1 cellular context compared by ENCODE assay signal in the genomic region with DNA sequence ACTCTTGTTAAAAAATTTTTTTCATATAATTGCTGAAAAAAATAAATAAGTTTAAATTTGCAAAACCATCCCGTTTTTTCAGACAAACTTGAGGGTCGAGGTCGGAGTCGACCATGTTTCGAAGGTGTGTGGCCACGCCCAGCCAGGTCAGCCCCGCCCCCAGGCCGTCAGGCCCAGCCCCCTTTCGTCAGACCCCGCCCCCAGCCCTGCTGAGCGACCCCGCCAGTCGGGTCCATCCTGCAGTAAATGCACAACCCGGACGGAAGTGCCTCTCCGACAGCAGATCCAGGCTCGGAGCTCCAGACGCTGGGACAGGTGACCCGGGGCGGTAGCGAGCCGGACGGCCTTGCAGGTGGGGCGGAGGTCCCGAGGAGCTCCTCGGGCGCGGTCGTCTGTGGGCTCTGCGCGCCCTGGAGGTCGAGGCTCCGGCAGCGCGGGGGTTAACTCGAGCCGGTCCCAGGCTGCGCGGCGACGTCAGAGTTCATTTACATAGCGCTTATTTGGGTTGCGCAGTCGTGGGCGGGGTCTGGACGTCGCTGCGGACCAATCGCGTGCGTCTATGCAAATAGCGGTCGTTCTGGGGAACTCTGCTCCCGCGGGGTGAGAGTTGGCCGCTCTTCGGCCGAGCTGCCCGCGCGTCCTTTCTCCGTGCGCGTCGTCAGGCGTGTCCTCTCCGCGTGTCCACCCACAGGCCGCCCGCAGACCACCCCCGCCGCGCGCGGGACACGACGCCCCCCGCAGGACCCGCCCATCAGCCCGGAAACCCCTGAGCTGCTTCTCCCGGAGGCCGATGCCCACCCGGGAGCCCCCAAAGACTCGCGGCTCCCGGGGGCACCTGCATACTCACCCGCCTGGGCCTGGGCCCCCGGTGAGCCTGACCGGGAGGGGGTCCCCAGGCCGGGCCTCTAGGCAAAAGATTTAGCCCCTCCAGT.
TF ChIP-seq lines count a peak whose summit lies in the region.

A gene with protein sequence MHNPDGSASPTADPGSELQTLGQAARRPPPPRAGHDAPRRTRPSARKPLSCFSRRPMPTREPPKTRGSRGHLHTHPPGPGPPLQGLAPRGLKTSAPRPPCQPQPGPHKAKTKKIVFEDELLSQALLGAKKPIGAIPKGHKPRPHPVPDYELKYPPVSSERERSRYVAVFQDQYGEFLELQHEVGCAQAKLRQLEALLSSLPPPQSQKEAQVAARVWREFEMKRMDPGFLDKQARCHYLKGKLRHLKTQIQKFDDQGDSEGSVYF (plus strand): TSS at position 225 of the 932 bp plus-strand sequence. CDS start 22 bp downstream, at position 247.

TF ChIP-seq in GM23338, 12 proteins besides CTCF, POLR2A, EP300 and RAD21 (continued from another document):
- TF ChIP-seq, protein P1, sequence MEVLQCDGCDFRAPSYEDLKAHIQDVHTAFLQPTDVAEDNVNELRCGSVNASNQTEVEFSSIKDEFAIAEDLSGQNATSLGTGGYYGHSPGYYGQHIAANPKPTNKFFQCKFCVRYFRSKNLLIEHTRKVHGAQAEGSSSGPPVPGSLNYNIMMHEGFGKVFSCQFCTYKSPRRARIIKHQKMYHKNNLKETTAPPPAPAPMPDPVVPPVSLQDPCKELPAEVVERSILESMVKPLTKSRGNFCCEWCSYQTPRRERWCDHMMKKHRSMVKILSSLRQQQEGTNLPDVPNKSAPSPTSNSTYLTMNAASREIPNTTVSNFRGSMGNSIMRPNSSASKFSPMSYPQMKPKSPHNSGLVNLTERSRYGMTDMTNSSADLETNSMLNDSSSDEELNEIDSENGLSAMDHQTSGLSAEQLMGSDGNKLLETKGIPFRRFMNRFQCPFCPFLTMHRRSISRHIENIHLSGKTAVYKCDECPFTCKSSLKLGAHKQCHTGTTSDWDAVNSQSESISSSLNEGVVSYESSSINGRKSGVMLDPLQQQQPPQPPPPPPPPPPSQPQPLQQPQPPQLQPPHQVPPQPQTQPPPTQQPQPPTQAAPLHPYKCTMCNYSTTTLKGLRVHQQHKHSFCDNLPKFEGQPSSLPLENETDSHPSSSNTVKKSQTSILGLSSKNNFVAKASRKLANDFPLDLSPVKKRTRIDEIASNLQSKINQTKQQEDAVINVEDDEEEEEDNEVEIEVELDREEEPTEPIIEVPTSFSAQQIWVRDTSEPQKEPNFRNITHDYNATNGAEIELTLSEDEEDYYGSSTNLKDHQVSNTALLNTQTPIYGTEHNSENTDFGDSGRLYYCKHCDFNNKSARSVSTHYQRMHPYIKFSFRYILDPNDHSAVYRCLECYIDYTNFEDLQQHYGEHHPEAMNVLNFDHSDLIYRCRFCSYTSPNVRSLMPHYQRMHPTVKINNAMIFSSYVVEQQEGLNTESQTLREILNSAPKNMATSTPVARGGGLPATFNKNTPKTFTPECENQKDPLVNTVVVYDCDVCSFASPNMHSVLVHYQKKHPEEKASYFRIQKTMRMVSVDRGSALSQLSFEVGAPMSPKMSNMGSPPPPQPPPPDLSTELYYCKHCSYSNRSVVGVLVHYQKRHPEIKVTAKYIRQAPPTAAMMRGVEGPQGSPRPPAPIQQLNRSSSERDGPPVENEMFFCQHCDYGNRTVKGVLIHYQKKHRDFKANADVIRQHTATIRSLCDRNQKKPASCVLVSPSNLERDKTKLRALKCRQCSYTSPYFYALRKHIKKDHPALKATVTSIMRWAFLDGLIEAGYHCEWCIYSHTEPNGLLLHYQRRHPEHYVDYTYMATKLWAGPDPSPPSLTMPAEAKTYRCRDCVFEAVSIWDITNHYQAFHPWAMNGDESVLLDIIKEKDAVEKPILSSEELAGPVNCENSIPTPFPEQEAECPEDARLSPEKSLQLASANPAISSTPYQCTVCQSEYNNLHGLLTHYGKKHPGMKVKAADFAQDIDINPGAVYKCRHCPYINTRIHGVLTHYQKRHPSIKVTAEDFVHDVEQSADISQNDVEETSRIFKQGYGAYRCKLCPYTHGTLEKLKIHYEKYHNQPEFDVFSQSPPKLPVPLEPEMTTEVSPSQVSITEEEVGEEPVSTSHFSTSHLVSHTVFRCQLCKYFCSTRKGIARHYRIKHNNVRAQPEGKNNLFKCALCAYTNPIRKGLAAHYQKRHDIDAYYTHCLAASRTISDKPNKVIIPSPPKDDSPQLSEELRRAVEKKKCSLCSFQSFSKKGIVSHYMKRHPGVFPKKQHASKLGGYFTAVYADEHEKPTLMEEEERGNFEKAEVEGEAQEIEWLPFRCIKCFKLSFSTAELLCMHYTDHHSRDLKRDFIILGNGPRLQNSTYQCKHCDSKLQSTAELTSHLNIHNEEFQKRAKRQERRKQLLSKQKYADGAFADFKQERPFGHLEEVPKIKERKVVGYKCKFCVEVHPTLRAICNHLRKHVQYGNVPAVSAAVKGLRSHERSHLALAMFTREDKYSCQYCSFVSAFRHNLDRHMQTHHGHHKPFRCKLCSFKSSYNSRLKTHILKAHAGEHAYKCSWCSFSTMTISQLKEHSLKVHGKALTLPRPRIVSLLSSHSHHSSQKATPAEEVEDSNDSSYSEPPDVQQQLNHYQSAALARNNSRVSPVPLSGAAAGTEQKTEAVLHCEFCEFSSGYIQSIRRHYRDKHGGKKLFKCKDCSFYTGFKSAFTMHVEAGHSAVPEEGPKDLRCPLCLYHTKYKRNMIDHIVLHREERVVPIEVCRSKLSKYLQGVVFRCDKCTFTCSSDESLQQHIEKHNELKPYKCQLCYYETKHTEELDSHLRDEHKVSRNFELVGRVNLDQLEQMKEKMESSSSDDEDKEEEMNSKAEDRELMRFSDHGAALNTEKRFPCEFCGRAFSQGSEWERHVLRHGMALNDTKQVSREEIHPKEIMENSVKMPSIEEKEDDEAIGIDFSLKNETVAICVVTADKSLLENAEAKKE (CRISPR knock-in tag; IDR thresholded peaks at IDR 0.05): no peak
- TF ChIP-seq CREB1 (CRISPR knock-in tag; IDR thresholded peaks at IDR 0.05; ENCODE audit: low read depth) (peak; percentile 83), POLR2AphosphoS5 (IDR thresholded peaks at IDR 0.05; ENCODE audit: low read depth) (peak; percentile 84)
